14 cellular contexts compared by ENCODE assay signal in the genomic region with DNA sequence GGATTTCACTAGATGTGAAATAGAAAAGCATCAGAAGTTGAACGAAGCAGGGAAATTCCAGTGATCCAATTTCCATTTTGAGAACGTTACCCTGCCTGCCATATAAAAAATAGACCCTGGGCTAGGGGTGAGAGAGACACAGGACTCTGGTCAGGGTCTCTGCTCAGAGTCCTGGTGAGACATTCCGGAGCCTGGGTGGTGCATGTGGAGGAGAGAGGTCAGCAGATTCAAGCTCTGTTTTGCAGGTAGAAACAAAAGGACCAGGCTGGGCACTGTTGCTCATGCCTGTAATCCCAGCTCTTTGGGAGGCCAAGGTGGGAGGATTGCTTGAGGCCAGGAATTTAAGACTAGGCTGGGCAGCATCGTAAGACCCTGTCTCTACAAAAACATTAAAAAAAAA. TPM values are rescaled to one million over a fixed set of nuclear protein-coding genes. Genes with fewer than 3 reads are reported as not detected.
A peak's percentile ranks its signal among the peaks of the same experiment; 100 is the strongest.
DNase-seq lines count a peak whose midpoint lies in the region; ATAC-seq and TF ChIP-seq lines count a peak whose summit lies in the region.
"Had no signal": no experiment of that assay in that cellular context is flagged by ENCODE, and none has a peak within 500 bp of the region (broad histone marks: within the 10 kb centered on the region; RNA-seq: fewer than 3 reads in every experiment).

No MANE protein-coding gene starts in this region.

- CTCF ChIA-PET in A673 (lab: Charles Lee) = no interaction called here

- H3K4me3 ChIP-seq in A673 (ENCODE audit: low read depth, low read length, poor library complexity, severe bottlenecking) = no peak overlapping the region
- H3K4me3 ChIP-seq in RWPE2 (ENCODE audit: severe bottlenecking) = no peak overlapping the region
- H3K4me3 ChIP-seq in right cardiac atrium (ENCODE audit: low read length) = no peak overlapping the region
- no peak overlapping the region for H3K4me3 ChIP-seq in rectal smooth muscle tissue (ENCODE audit: low read length)

- H3K9me3 ChIP-seq in A673 (ENCODE audit: low read depth, low read length, poor library complexity, severe bottlenecking) = no peaks in the 10 kb centered on the region
- H3K9me3 ChIP-seq in RWPE2 (ENCODE audit: severe bottlenecking) = no peaks in the 10 kb centered on the region
- no peaks in the 10 kb centered on the region for H3K9me3 ChIP-seq in right cardiac atrium (ENCODE audit: control insufficient read depth, low read length)

- H3K36me3 ChIP-seq in A673 (ENCODE audit: insufficient read depth, low read length, poor library complexity, severe bottlenecking) (no peaks in the 10 kb centered on the region), RWPE2 (ENCODE audit: low read depth) (no peaks in the 10 kb centered on the region), rectal smooth muscle tissue (ENCODE audit: control insufficient read depth, insufficient read depth, low read length) (no peaks in the 10 kb centered on the region)
- H3K36me3 ChIP-seq: brain microvascular endothelial cell, WERI-Rb-1 had no signal

- peak overlapping the region; percentile 54 for H3K27ac ChIP-seq in A673 (ENCODE audit: low read depth, low read length, poor library complexity, severe bottlenecking)
- H3K27ac ChIP-seq in RWPE2 (ENCODE audit: poor library complexity, severe bottlenecking) = no peak overlapping the region
- H3K27ac ChIP-seq in right cardiac atrium (ENCODE audit: low read length) = peak overlapping the region; percentile 100
- H3K27ac ChIP-seq in rectal smooth muscle tissue (ENCODE audit: low read depth, low read length) = peak overlapping the region; percentile 76
- no peak overlapping the region for H3K27ac ChIP-seq in substantia nigra (ENCODE audit: low read depth, low read length, poor library complexity, severe bottlenecking)
- H3K27ac ChIP-seq: brain microvascular endothelial cell, WERI-Rb-1 had no signal

- intact Hi-C loops in A673 (cut with micrococcal nuclease; ENCODE audit: unreplicated experiment) = no loop called here
- intact Hi-C loops in right cardiac atrium (cut with DNase I) = loop anchor here in 2 of 4 donors (5.0 to 10.0 kb wide), 2 partner anchors 66 to 68 kb away; no protein-coding TSS in a partner anchor

- H3K4me1 ChIP-seq in A673 (ENCODE audit: insufficient read depth, low read length, poor library complexity, severe bottlenecking) (peaks cover 47% of the 10 kb centered on the region), RWPE2 (ENCODE audit: insufficient read depth, poor library complexity, severe bottlenecking) (peaks cover 3% of the 10 kb centered on the region), right cardiac atrium (ENCODE audit: control insufficient read depth, insufficient read depth, low read length) (peaks cover 50% of the 10 kb centered on the region), rectal smooth muscle tissue (ENCODE audit: control insufficient read depth, insufficient read depth, low read length) (peaks cover 43% of the 10 kb centered on the region)

- ATAC-seq in RWPE2 (ENCODE audit: low read depth) (no peak), right cardiac atrium (no peak), GM19455 (IDR thresholded peaks at IDR 0.05; ENCODE audit: unreplicated experiment) (no peak), GM19452 (IDR thresholded peaks at IDR 0.05; ENCODE audit: unreplicated experiment) (no peak)

- no peak for TF ChIP-seq CTCF in A673 (conservative IDR thresholded peaks at IDR 0.05; ENCODE audit: low read depth, low read length)
- no peak for TF ChIP-seq CTCF in RWPE2 (IDR thresholded peaks at IDR 0.05; ENCODE audit: poor library complexity, severe bottlenecking)

- H3K27me3 ChIP-seq in A673 (replicated peaks; ENCODE audit: insufficient read depth, low read depth, low read length, poor library complexity) = no peaks in the 10 kb centered on the region
- no peaks in the 10 kb centered on the region for H3K27me3 ChIP-seq in RWPE2 (ENCODE audit: insufficient read depth, poor library complexity, severe bottlenecking)
- no peaks in the 10 kb centered on the region for H3K27me3 ChIP-seq in right cardiac atrium (ENCODE audit: control insufficient read depth, insufficient read depth)
- no peaks in the 10 kb centered on the region for H3K27me3 ChIP-seq in rectal smooth muscle tissue (ENCODE audit: control insufficient read depth, insufficient read depth, low read length)
- H3K27me3 ChIP-seq: brain microvascular endothelial cell had no signal

- BruUV-seq in A673 (replicated peaks; lab: Mats Ljungman, UMichigan) = no TSS peak

- POLR2A ChIA-PET in A673 (lab: Charles Lee; ENCODE audit: low non-redundant PET) = no interaction called here

- no peak overlapping the region for H3K9ac ChIP-seq in rectal smooth muscle tissue (ENCODE audit: low read length)

- 74% methylated on average over 4 of the region's 4 CpGs for WGBS in right cardiac atrium

- DNase-seq in A673 (ENCODE audit: low spot score) (no peak), RWPE2 (ENCODE audit: low spot score) (peak; percentile 69), right cardiac atrium (peak in 1 of 3 donors; percentile 14), substantia nigra (lab: John Stamatoyannopoulos, UW) (no peak), anterior cingulate cortex (lab: John Stamatoyannopoulos, UW) (no peak)
- DNase-seq: brain microvascular endothelial cell, DMS53, NCI-H1436, NCI-H526, SHP77, WERI-Rb-1 had no signal

RNA-seq across cellular contexts. Expression of gene PKIG, which starts 17.9 kb away (rescaled TPM):
- total RNA-seq in A673 (2021) = 58.5 and 64.9 TPM in 2 replicates
- total RNA-seq in right cardiac atrium = 100 to 1,000 TPM; 212 to 246 (median 232) TPM
- 334 TPM for polyA plus RNA-seq in right cardiac atrium

RNA-seq across cellular contexts. Expression of gene ADA, which starts 51.2 kb away (rescaled TPM):
- total RNA-seq in A673 (2021) (19.3 and 27.2 TPM in 2 replicates), right cardiac atrium (10 to 100 TPM; 11.6 to 22.8 (median 12.4) TPM)
- 12.4 TPM for polyA plus RNA-seq in right cardiac atrium

Comparison
In these comparisons a context has a peak if more than half of its experiments do, and no peak if none do; other contexts are left out.
1. H3K27ac ChIP-seq: peak in A673 (single experiment), right cardiac atrium (single experiment) and rectal smooth muscle tissue (single experiment); none in RWPE2 (single experiment) and substantia nigra (single experiment).